Comparison of ENCODE assay signal across 8 cellular contexts in the genomic region with DNA sequence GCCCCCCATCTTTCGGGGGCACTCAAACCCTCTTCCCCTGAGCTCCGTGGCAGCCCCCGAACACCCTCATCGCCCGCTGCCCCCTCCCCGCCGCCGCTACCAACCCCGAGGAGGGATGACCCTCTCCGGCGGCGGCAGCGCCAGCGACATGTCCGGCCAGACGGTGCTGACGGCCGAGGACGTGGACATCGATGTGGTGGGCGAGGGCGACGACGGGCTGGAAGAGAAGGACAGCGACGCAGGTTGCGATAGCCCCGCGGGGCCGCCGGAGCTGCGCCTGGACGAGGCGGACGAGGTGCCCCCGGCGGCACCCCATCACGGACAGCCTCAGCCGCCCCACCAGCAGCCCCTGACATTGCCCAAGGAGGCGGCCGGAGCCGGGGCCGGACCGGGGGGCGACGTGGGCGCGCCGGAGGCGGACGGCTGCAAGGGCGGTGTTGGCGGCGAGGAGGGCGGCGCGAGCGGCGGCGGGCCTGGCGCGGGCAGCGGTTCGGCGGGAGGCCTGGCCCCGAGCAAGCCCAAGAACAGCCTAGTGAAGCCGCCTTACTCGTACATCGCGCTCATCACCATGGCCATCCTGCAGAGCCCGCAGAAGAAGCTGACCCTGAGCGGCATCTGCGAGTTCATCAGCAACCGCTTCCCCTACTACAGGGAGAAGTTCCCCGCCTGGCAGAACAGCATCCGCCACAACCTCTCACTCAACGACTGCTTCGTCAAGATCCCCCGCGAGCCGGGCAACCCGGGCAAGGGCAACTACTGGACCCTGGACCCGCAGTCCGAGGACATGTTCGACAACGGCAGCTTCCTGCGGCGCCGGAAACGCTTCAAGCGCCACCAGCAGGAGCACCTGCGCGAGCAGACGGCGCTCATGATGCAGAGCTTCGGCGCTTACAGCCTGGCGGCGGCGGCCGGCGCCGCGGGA. TPM values are rescaled to one million over a fixed set of nuclear protein-coding genes. Genes with fewer than 3 reads are reported as not detected.
DNase-seq lines count a peak whose midpoint lies in the region; ATAC-seq and TF ChIP-seq lines count a peak whose summit lies in the region.

No MANE protein-coding gene starts in this region.

- H3K27ac ChIP-seq in CD4-positive, CD25-positive, alpha-beta regulatory T cell (ENCODE audit: insufficient read depth, low read length, poor library complexity, severe bottlenecking): no peak overlapping the region
- H3K27ac ChIP-seq in neural progenitor cell: no peak overlapping the region

- peak overlapping the region; percentile 19 for H3K4me3 ChIP-seq in CD4-positive, CD25-positive, alpha-beta regulatory T cell (ENCODE audit: low read depth, low read length)
- peak overlapping the region; percentile 45 for H3K4me3 ChIP-seq in neural progenitor cell

- peak; percentile 56 to 62 for ATAC-seq in CD4-positive, CD25-positive, alpha-beta regulatory T cell (ENCODE audit: low read depth in 2 of 2)
- ATAC-seq in HG02678 (IDR thresholded peaks at IDR 0.05; ENCODE audit: unreplicated experiment) (peak; percentile 39), GM18858 (IDR thresholded peaks at IDR 0.05; ENCODE audit: unreplicated experiment) (no peak)
- ATAC-seq in effector memory CD8-positive, alpha-beta T cell (replicated peaks): peak; percentile 47

- peak overlapping the region; percentile 81 for H2AFZ ChIP-seq in neural progenitor cell (replicated peaks)

- peak overlapping the region; percentile 38 to 73 (median 71) for H3K27ac Mint-ChIP-seq in CD4-positive, CD25-positive, alpha-beta regulatory T cell
- H3K27ac Mint-ChIP-seq in effector memory CD8-positive, alpha-beta T cell: no peak overlapping the region
- no peak overlapping the region for H3K27ac Mint-ChIP-seq in neural progenitor cell

- no peaks in the 10 kb centered on the region for H3K79me2 ChIP-seq in neural progenitor cell (ENCODE audit: low read depth)

- peaks cover 3 to 37% (median 10%) of the 10 kb centered on the region in 7 donors for H3K9me3 Mint-ChIP-seq in CD4-positive, CD25-positive, alpha-beta regulatory T cell
- peaks cover under 1 to 7% of the 10 kb centered on the region in 2 donors for H3K9me3 Mint-ChIP-seq in effector memory CD8-positive, alpha-beta T cell
- H3K9me3 Mint-ChIP-seq in neural progenitor cell: peaks cover 4% of the 10 kb centered on the region

- H3K27me3 ChIP-seq in CD4-positive, CD25-positive, alpha-beta regulatory T cell (ENCODE audit: control insufficient read depth, insufficient read depth, low read length): peaks cover 55% of the 10 kb centered on the region
- H3K27me3 ChIP-seq in neural progenitor cell: peaks cover 100% of the 10 kb centered on the region

- peaks cover 71% of the 10 kb centered on the region for H3F3A ChIP-seq in neural progenitor cell (ENCODE audit: low read depth)

- peaks cover 10% of the 10 kb centered on the region for H3K36me3 Mint-ChIP-seq in CD4-positive, CD25-positive, alpha-beta regulatory T cell
- peaks cover 66% of the 10 kb centered on the region for H3K36me3 Mint-ChIP-seq in effector memory CD8-positive, alpha-beta T cell (ENCODE audit: insufficient read depth)
- no peaks in the 10 kb centered on the region for H3K36me3 Mint-ChIP-seq in neural progenitor cell

- H3K4me2 ChIP-seq in neural progenitor cell: peak overlapping the region; percentile 74

- peaks cover 83% of the 10 kb centered on the region for H3K27me3 Mint-ChIP-seq in CD4-positive, CD25-positive, alpha-beta regulatory T cell
- peaks cover 70 to 75% of the 10 kb centered on the region in 2 donors for H3K27me3 Mint-ChIP-seq in effector memory CD8-positive, alpha-beta T cell
- peaks cover 86% of the 10 kb centered on the region for H3K27me3 Mint-ChIP-seq in neural progenitor cell (ENCODE audit: insufficient read depth, low read depth)

- H3K9me3 ChIP-seq in CD4-positive, CD25-positive, alpha-beta regulatory T cell (ENCODE audit: control insufficient read depth in 2 of 2, low read length in 2 of 2): peaks cover 15 to 32% of the 10 kb centered on the region in 2 experiments
- H3K9me3 ChIP-seq in neural progenitor cell (ENCODE audit: low read depth): no peaks in the 10 kb centered on the region

- peaks cover 86% of the 10 kb centered on the region for H4K20me1 ChIP-seq in neural progenitor cell (ENCODE audit: low read depth)

- peak in 2 of 3 donors; percentile 65 to 66 for DNase-seq in CD4-positive, CD25-positive, alpha-beta regulatory T cell
- DNase-seq in SW 1271 (lab: John Stamatoyannopoulos, UW) (peak; percentile 7 to 34), neural progenitor cell (ENCODE audit: low spot score) (peak; percentile 61), 8988T (no peak), SHP77 (lab: John Stamatoyannopoulos, UW) (no peak)
- DNase-seq in effector memory CD8-positive, alpha-beta T cell: peak in 2 of 3 experiments; percentile 28 to 43

- H3K36me3 ChIP-seq in CD4-positive, CD25-positive, alpha-beta regulatory T cell (ENCODE audit: control insufficient read depth, insufficient read depth, low read length): no peaks in the 10 kb centered on the region
- H3K36me3 ChIP-seq in neural progenitor cell: no peaks in the 10 kb centered on the region

- peaks cover 7 to 54% (median 28%) of the 10 kb centered on the region in 4 donors for H3K4me1 Mint-ChIP-seq in CD4-positive, CD25-positive, alpha-beta regulatory T cell
- peaks cover 16 to 27% of the 10 kb centered on the region in 2 donors for H3K4me1 Mint-ChIP-seq in effector memory CD8-positive, alpha-beta T cell (ENCODE audit: low read depth in 2 of 2)
- H3K4me1 Mint-ChIP-seq in neural progenitor cell: peaks cover 20% of the 10 kb centered on the region

- TF ChIP-seq CTCF in neural progenitor cell (IDR thresholded peaks at IDR 0.05): no peak

- peaks cover 44% of the 10 kb centered on the region for H3K4me1 ChIP-seq in CD4-positive, CD25-positive, alpha-beta regulatory T cell (ENCODE audit: control insufficient read depth, insufficient read depth, low read length, poor library complexity, severe bottlenecking)
- peaks cover 13% of the 10 kb centered on the region for H3K4me1 ChIP-seq in neural progenitor cell

- peak overlapping the region; percentile 84 to 93 (median 88) for H3K4me3 Mint-ChIP-seq in CD4-positive, CD25-positive, alpha-beta regulatory T cell
- peak overlapping the region; percentile 70 to 78 for H3K4me3 Mint-ChIP-seq in effector memory CD8-positive, alpha-beta T cell
- H3K4me3 Mint-ChIP-seq in neural progenitor cell: peak overlapping the region; percentile 82

- H3K9ac ChIP-seq in neural progenitor cell: no peak overlapping the region

RNA-seq across cellular contexts. Expression of a gene that starts 0.8 kb away (rescaled TPM):
- total RNA-seq in CD4-positive, CD25-positive, alpha-beta regulatory T cell: not detected
- not detected for polyA plus RNA-seq in CD4-positive, CD25-positive, alpha-beta regulatory T cell
- 0.06 and 0.37 TPM in 2 replicates for total RNA-seq in neural progenitor cell (ENCODE audit: low replicate concordance)

RNA-seq across cellular contexts. Expression of a gene that starts 44.2 kb away (rescaled TPM):
- total RNA-seq in CD4-positive, CD25-positive, alpha-beta regulatory T cell: 20.0 TPM
- 10 to 100 TPM; 21.1 to 26.7 (median 21.9) TPM for polyA plus RNA-seq in CD4-positive, CD25-positive, alpha-beta regulatory T cell
- 29.1 and 41.7 TPM in 2 replicates for total RNA-seq in neural progenitor cell (ENCODE audit: low replicate concordance)

Comparison
In these comparisons a context has a peak if more than half of its experiments do, and no peak if none do; other contexts are left out.
1. DNase-seq: peak in CD4-positive, CD25-positive, alpha-beta regulatory T cell (2 of 3), SW 1271 (2 of 2), effector memory CD8-positive, alpha-beta T cell (2 of 3) and neural progenitor cell (single experiment); none in 8988T (single experiment) and SHP77 (0 of 2).
2. H3K27ac Mint-ChIP-seq: peak in CD4-positive, CD25-positive, alpha-beta regulatory T cell (3 of 3); none in effector memory CD8-positive, alpha-beta T cell (0 of 2) and neural progenitor cell (single experiment).
3. Peak in every context shown above with its lines, with median percentiles within 50 percentile points of each other: H3K4me3 Mint-ChIP-seq.